Comparison of ENCODE assay signal across 9 cellular contexts in the genomic region with DNA sequence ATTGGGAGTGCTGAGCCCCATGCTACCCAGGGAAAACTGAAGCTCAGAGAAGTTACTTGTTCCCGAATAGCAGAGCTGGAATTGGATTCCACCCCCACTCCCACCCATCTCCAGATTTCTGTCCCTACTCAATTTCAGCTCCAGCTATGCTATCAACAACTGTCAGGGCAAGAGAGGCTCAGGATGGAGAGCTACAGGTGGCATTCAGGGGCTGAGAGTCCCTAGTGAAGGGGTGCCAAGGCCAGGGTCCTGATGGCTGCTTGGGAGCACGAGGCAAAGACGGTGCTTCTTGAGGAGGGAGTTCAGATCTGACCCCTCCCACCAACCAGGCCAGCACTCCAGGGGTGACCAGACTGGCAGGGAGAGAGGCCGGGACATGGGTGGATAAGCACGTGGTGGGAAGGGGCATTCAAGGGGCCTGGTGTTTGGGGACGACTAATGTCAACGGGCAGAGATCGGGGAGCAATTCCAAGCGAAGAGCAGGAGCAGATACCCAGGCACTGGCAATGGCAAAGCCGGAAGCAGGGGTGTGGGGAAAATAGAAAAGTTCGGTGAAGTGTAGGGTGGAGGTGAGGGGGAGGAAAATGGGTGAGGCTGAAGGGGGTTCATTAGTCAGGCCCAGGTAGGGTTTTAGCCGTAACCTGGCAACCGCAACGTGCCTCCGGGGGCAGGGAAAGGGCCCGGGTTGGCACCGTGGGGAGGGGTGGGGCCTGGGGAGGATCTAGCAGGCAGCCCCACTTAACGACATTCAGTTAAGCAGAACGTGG. TPM values are rescaled to one million over a fixed set of nuclear protein-coding genes. Genes with fewer than 3 reads are reported as not detected.
A peak's percentile ranks its signal among the peaks of the same experiment; 100 is the strongest.
DNase-seq lines count a peak whose midpoint lies in the region; ATAC-seq, FAIRE-seq and TF ChIP-seq lines count a peak whose summit lies in the region.
"Had no signal": no experiment of that assay in that cellular context is flagged by ENCODE, and none has a peak within 500 bp of the region (broad histone marks: within the 10 kb centered on the region; RNA-seq: fewer than 3 reads in every experiment).

No MANE protein-coding gene starts in this region.

- FAIRE-seq in HepG2 (lab: Jason Lieb, UNC), result no peak
- FAIRE-seq: G401.6 had no signal

- intact Hi-C loops in HepG2 (cut with micrococcal nuclease; ENCODE audit: unreplicated experiment), result no loop called here
- intact Hi-C loops in upper lobe of right lung (cut with DNase I), result no loop called here

- H3K4me2 ChIP-seq in HepG2 (ENCODE audit: low read depth, low read length), result peak overlapping the region; percentile 87

- H3K27me3 Mint-ChIP-seq in activated naive CD4-positive, alpha-beta T cell treated with anti-CD3 and anti-CD28 coated beads, Interleukin-2, amount 10 ng/mL, durations not matched to agents 7 days and 5 days, result no peaks in the 10 kb centered on the region

- in situ Hi-C loops in HepG2 (cut with HindIII; ENCODE audit: extremely low pct_ligation_motif_present, low pct_unique_long_range_greater_than_20kb), result loop anchor here (5.0 to 25.0 kb wide), 2 partner anchors 50 to 825 kb away; partner anchors contain the start of genes CDHR2, MXD3 and RNF44

- H3K36me3 ChIP-seq in HepG2 (replicated peaks in 1 of 2; ENCODE audit: control insufficient read depth in 1 of 2, insufficient read depth in 2 of 2, low read length in 2 of 2) (no peaks in the 10 kb centered on the region), upper lobe of right lung (no peaks in the 10 kb centered on the region)

- no peak for TF ChIP-seq EP300 in HepG2 (IDR thresholded peaks at IDR 0.05; ENCODE audit: low read depth in 2 of 2, low read length in 2 of 2)
- TF ChIP-seq EP300 in HepG2 (CRISPR knock-in tag; IDR thresholded peaks at IDR 0.05; ENCODE audit: borderline replicate concordance), result no peak

- H3K9me3 ChIP-seq in HepG2 (ENCODE audit: low read length) (no peaks in the 10 kb centered on the region), upper lobe of right lung (no peaks in the 10 kb centered on the region)

- POLR2A ChIA-PET in HepG2 (lab: Yijun Ruan, JAX), result interaction anchor here (2.0 to 3.0 kb wide), 4 partner anchors 8 to 16 kb away, joined by 10 to 19 read pairs (median 14); partner anchors contain the start of gene LMAN2

- CTCF ChIA-PET in activated naive CD4-positive, alpha-beta T cell treated with anti-CD3 and anti-CD28 coated beads, Interleukin-2, amount 10 ng/mL, durations not matched to agents 7 days and 5 days (lab: Charles Lee), result interaction anchor here (0.7 to 8.1 kb wide), 9 partner anchors 8 to 52 kb away, joined by 3 to 75 read pairs (median 5); partner anchors contain the start of genes LMAN2 and SLC34A1
- CTCF ChIA-PET in HepG2 (lab: Yijun Ruan, JAX; ENCODE audit: low intra/inter-chr PET ratio, low total read pairs), result interaction anchor here (1.0 kb wide), 1 partner anchor 50 kb away, joined by 3 read pairs; the partner anchor contains the start of gene MXD3

- ATAC-seq in HepG2 (no peak), upper lobe of right lung (peak; percentile 1), HG03378 (IDR thresholded peaks at IDR 0.05; ENCODE audit: unreplicated experiment) (no peak)

- peak; percentile 70 for DNase-seq in stimulated activated CD4-positive, alpha-beta T cell treated with anti-CD3 and anti-CD28 coated beads, Interleukin-2, amount 100 ng/mL, for 4 hours (ENCODE audit: low read depth)
- DNase-seq in stimulated activated CD4-positive, alpha-beta T cell treated with anti-CD3 and anti-CD28 coated beads, Interleukin-15, amount 100 ng/mL, for 24 hours, result no peak
- no peak for DNase-seq in activated naive CD4-positive, alpha-beta T cell treated with anti-CD3 and anti-CD28 coated beads, Interleukin-2, amount 10 ng/mL, durations not matched to agents 7 days and 5 days
- DNase-seq in HepG2 (ENCODE audit: low spot score) (no peak), upper lobe of right lung (no peak), HuH-7 (ENCODE audit: low spot score) (no peak), T1000 (lab: John Stamatoyannopoulos, UW) (no peak)

- no peaks in the 10 kb centered on the region for H3K79me2 ChIP-seq in HepG2 (ENCODE audit: insufficient read depth, low read length)

- H3K4me1 Mint-ChIP-seq in activated naive CD4-positive, alpha-beta T cell treated with anti-CD3 and anti-CD28 coated beads, Interleukin-2, amount 10 ng/mL, durations not matched to agents 7 days and 5 days, result peaks cover 79% of the 10 kb centered on the region

- peaks cover 96% of the 10 kb centered on the region for H3K4me1 ChIP-seq in HepG2 (ENCODE audit: insufficient read depth, low read length)
- peaks cover 35% of the 10 kb centered on the region for H3K4me1 ChIP-seq in upper lobe of right lung

- H3K27ac ChIP-seq in HepG2 (ENCODE audit: extremely low read length, insufficient read depth, low read length) (no peak overlapping the region), upper lobe of right lung (peak overlapping the region; percentile 42)

- TF ChIP-seq CTCF in HepG2 (CRISPR knock-in tag; IDR thresholded peaks at IDR 0.05) (no peak), upper lobe of right lung (IDR thresholded peaks at IDR 0.05) (no peak)

- H3K27me3 ChIP-seq in HepG2 (ENCODE audit: control insufficient read depth in 1 of 2, insufficient read depth in 2 of 2, low read length in 2 of 2), result peaks cover 0 to 23% of the 10 kb centered on the region in 2 experiments; a peak in 4 of 5 replicates
- no peaks in the 10 kb centered on the region for H3K27me3 ChIP-seq in upper lobe of right lung

- peak overlapping the region; percentile 56 for H3K9ac ChIP-seq in HepG2 (ENCODE audit: insufficient read depth, low read depth, low read length)

- WGBS in HepG2 (ENCODE audit: low lambda C conversion rate), result 19% methylated on average over 19 of the region's 19 CpGs

- peak overlapping the region; percentile 80 for H3K4me3 Mint-ChIP-seq in activated naive CD4-positive, alpha-beta T cell treated with anti-CD3 and anti-CD28 coated beads, Interleukin-2, amount 10 ng/mL, durations not matched to agents 7 days and 5 days

- no peak overlapping the region for H2AFZ ChIP-seq in HepG2 (ENCODE audit: low read length)

- H4K20me1 ChIP-seq in HepG2 (ENCODE audit: insufficient read depth, low read length), result no peaks in the 10 kb centered on the region

- no peak for TF ChIP-seq POLR2A in HepG2 (IDR thresholded peaks at IDR 0.05; ENCODE audit: insufficient read depth in 1 of 2, low read depth in 2 of 2, low read length in 2 of 2)

- no peaks in the 10 kb centered on the region for H3K9me3 Mint-ChIP-seq in activated naive CD4-positive, alpha-beta T cell treated with anti-CD3 and anti-CD28 coated beads, Interleukin-2, amount 10 ng/mL, durations not matched to agents 7 days and 5 days

- peak overlapping the region; percentile 83 for H3K27ac Mint-ChIP-seq in activated naive CD4-positive, alpha-beta T cell treated with anti-CD3 and anti-CD28 coated beads, Interleukin-2, amount 10 ng/mL, durations not matched to agents 7 days and 5 days

- peaks cover 48% of the 10 kb centered on the region for H3K36me3 Mint-ChIP-seq in activated naive CD4-positive, alpha-beta T cell treated with anti-CD3 and anti-CD28 coated beads, Interleukin-2, amount 10 ng/mL, durations not matched to agents 7 days and 5 days

- no peak for TF ChIP-seq RAD21 in HepG2 (CRISPR knock-in tag; IDR thresholded peaks at IDR 0.05)

- H3K4me3 ChIP-seq in HepG2 (replicated peaks in 1 of 3; ENCODE audit: insufficient read depth in 1 of 3, low read depth in 2 of 3, low read length in 3 of 3) (peak overlapping the region; percentile 57 to 81 (median 60); a peak in 5 of 6 replicates), upper lobe of right lung (peak overlapping the region; percentile 51)

- BruUV-seq in HepG2 (replicated peaks; lab: Mats Ljungman, UMichigan), result no TSS peak

RNA-seq across cellular contexts. Expression of gene RGS14, which starts 4.6 kb away (rescaled TPM):
- total RNA-seq in HepG2 (2016; rRNA removed; fragmentation: Illumina TruSeq; extraction: Trizol), result 10.7 and 11.1 TPM in 2 replicates
- total RNA-seq in HepG2 (2016; cell fraction: cytosol; rRNA removed; fragmentation: Illumina TruSeq; extraction: Trizol; ENCODE audit: low read depth), result 15.3 and 15.8 TPM in 2 replicates
- 7.2 and 12.8 TPM in 2 replicates for total RNA-seq in HepG2 (2016; cell fraction: insoluble cytoplasmic fraction; rRNA removed; fragmentation: Illumina TruSeq; extraction: Trizol)
- total RNA-seq in HepG2 (2016; cell fraction: membrane; rRNA removed; fragmentation: Illumina TruSeq; extraction: Trizol), result 15.5 and 16.6 TPM in 2 replicates
- total RNA-seq in HepG2 (2016; cell fraction: nucleus; rRNA removed; fragmentation: Illumina TruSeq; extraction: Trizol), result 7.6 and 9.6 TPM in 2 replicates
- 17.2 and 27.9 TPM in 2 replicates for polyA plus RNA-seq in HepG2 (2011; rRNA removed)
- 20.3 and 35.1 TPM in 2 replicates for polyA plus RNA-seq in HepG2 (2011; cell fraction: cytosol; rRNA removed)
- polyA plus RNA-seq in HepG2 (2011; cell fraction: nucleus; rRNA removed), result 48.0 and 49.7 TPM in 2 replicates
- polyA plus RNA-seq in HepG2 (2012), result 9.3 and 16.2 TPM in 2 replicates
- polyA plus RNA-seq in HepG2 (2016; cell fraction: cytosol; fragmentation: Illumina TruSeq; extraction: Trizol; ENCODE audit: low read depth), result 11.0 and 13.5 TPM in 2 replicates
- 14.8 and 16.5 TPM in 2 replicates for polyA plus RNA-seq in HepG2 (2016; cell fraction: insoluble cytoplasmic fraction; fragmentation: Illumina TruSeq; extraction: Trizol; ENCODE audit: low read depth)
- polyA plus RNA-seq in HepG2 (2016; cell fraction: membrane; fragmentation: Illumina TruSeq; extraction: Trizol; ENCODE audit: low read depth), result 11.0 and 11.4 TPM in 2 replicates
- 19.6 TPM in 2 replicates for polyA plus RNA-seq in HepG2 (2016; cell fraction: nucleus; fragmentation: Illumina TruSeq; extraction: Trizol; ENCODE audit: insufficient read depth, low read depth)
- polyA minus RNA-seq in HepG2 (2011; rRNA and poly(A)+ RNA removed; ENCODE audit: low replicate concordance), result 0.82 and 20.7 TPM in 2 replicates
- 7.2 and 9.7 TPM in 2 replicates for polyA minus RNA-seq in HepG2 (2011; cell fraction: cytosol; rRNA and poly(A)+ RNA removed)
- polyA minus RNA-seq in HepG2 (2011; cell fraction: nucleus; rRNA and poly(A)+ RNA removed), result 10.6 and 12.8 TPM in 2 replicates
- 17.5 TPM for total RNA-seq in upper lobe of right lung

RNA-seq across cellular contexts. Expression of gene LMAN2, which starts 10.8 kb away (rescaled TPM):
- total RNA-seq in HepG2 (2016; rRNA removed; fragmentation: Illumina TruSeq; extraction: Trizol), result 94.5 and 191 TPM in 2 replicates
- 72.5 and 74.4 TPM in 2 replicates for total RNA-seq in HepG2 (2016; cell fraction: cytosol; rRNA removed; fragmentation: Illumina TruSeq; extraction: Trizol; ENCODE audit: low read depth)
- total RNA-seq in HepG2 (2016; cell fraction: insoluble cytoplasmic fraction; rRNA removed; fragmentation: Illumina TruSeq; extraction: Trizol), result 86.8 and 210 TPM in 2 replicates
- total RNA-seq in HepG2 (2016; cell fraction: membrane; rRNA removed; fragmentation: Illumina TruSeq; extraction: Trizol), result 109 and 128 TPM in 2 replicates
- total RNA-seq in HepG2 (2016; cell fraction: nucleus; rRNA removed; fragmentation: Illumina TruSeq; extraction: Trizol), result 152 and 179 TPM in 2 replicates
- polyA plus RNA-seq in HepG2 (2011; rRNA removed), result 193 and 197 TPM in 2 replicates
- 220 and 352 TPM in 2 replicates for polyA plus RNA-seq in HepG2 (2011; cell fraction: cytosol; rRNA removed)
- 256 and 281 TPM in 2 replicates for polyA plus RNA-seq in HepG2 (2011; cell fraction: nucleus; rRNA removed)
- 71.8 and 108 TPM in 2 replicates for polyA plus RNA-seq in HepG2 (2012)
- 82.2 and 93.0 TPM in 2 replicates for polyA plus RNA-seq in HepG2 (2016; cell fraction: cytosol; fragmentation: Illumina TruSeq; extraction: Trizol; ENCODE audit: low read depth)
- polyA plus RNA-seq in HepG2 (2016; cell fraction: insoluble cytoplasmic fraction; fragmentation: Illumina TruSeq; extraction: Trizol; ENCODE audit: low read depth), result 90.8 and 112 TPM in 2 replicates
- 103 and 135 TPM in 2 replicates for polyA plus RNA-seq in HepG2 (2016; cell fraction: membrane; fragmentation: Illumina TruSeq; extraction: Trizol; ENCODE audit: low read depth)
- polyA plus RNA-seq in HepG2 (2016; cell fraction: nucleus; fragmentation: Illumina TruSeq; extraction: Trizol; ENCODE audit: insufficient read depth, low read depth), result 241 and 283 TPM in 2 replicates
- 353 and 575 TPM in 2 replicates for polyA minus RNA-seq in HepG2 (2011; rRNA and poly(A)+ RNA removed; ENCODE audit: low replicate concordance)
- polyA minus RNA-seq in HepG2 (2011; cell fraction: cytosol; rRNA and poly(A)+ RNA removed), result 147 and 182 TPM in 2 replicates
- 87.0 and 96.2 TPM in 2 replicates for polyA minus RNA-seq in HepG2 (2011; cell fraction: nucleus; rRNA and poly(A)+ RNA removed)
- 117 TPM for total RNA-seq in upper lobe of right lung

RNA-seq across cellular contexts. Expression of gene SLC34A1, which starts 21.9 kb away (rescaled TPM):
- total RNA-seq in HepG2 (2016; rRNA removed; fragmentation: Illumina TruSeq; extraction: Trizol) (0.20 TPM in 1 of 2 replicates, not detected in the other), upper lobe of right lung (not detected)
- total RNA-seq in HepG2 (2016; cell fraction: cytosol; rRNA removed; fragmentation: Illumina TruSeq; extraction: Trizol; ENCODE audit: low read depth), result not detected in 2 replicates
- total RNA-seq in HepG2 (2016; cell fraction: insoluble cytoplasmic fraction; rRNA removed; fragmentation: Illumina TruSeq; extraction: Trizol), result not detected in 2 replicates
- total RNA-seq in HepG2 (2016; cell fraction: membrane; rRNA removed; fragmentation: Illumina TruSeq; extraction: Trizol), result not detected in 2 replicates
- not detected in 2 replicates for total RNA-seq in HepG2 (2016; cell fraction: nucleus; rRNA removed; fragmentation: Illumina TruSeq; extraction: Trizol)
- polyA plus RNA-seq in HepG2 (2011; rRNA removed), result 0.03 TPM in 2 replicates
- 0.03 TPM in 1 of 2 replicates, not detected in the other for polyA plus RNA-seq in HepG2 (2011; cell fraction: cytosol; rRNA removed)
- polyA plus RNA-seq in HepG2 (2011; cell fraction: nucleus; rRNA removed), result 0.21 and 0.24 TPM in 2 replicates
- not detected in 2 replicates for polyA plus RNA-seq in HepG2 (2012)
- not detected in 2 replicates for polyA plus RNA-seq in HepG2 (2016; cell fraction: cytosol; fragmentation: Illumina TruSeq; extraction: Trizol; ENCODE audit: low read depth)
- polyA plus RNA-seq in HepG2 (2016; cell fraction: insoluble cytoplasmic fraction; fragmentation: Illumina TruSeq; extraction: Trizol; ENCODE audit: low read depth), result not detected in 2 replicates
- polyA plus RNA-seq in HepG2 (2016; cell fraction: membrane; fragmentation: Illumina TruSeq; extraction: Trizol; ENCODE audit: low read depth), result not detected in 2 replicates
- not detected in 2 replicates for polyA plus RNA-seq in HepG2 (2016; cell fraction: nucleus; fragmentation: Illumina TruSeq; extraction: Trizol; ENCODE audit: insufficient read depth, low read depth)
- polyA minus RNA-seq in HepG2 (2011; rRNA and poly(A)+ RNA removed; ENCODE audit: low replicate concordance), result not detected in 2 replicates
- 1.4 TPM in 1 of 2 replicates, not detected in the other for polyA minus RNA-seq in HepG2 (2011; cell fraction: cytosol; rRNA and poly(A)+ RNA removed)
- polyA minus RNA-seq in HepG2 (2011; cell fraction: nucleus; rRNA and poly(A)+ RNA removed), result not detected in 2 replicates

RNA-seq across cellular contexts. Expression of gene PFN3, which starts 38.2 kb away (rescaled TPM):
- total RNA-seq in HepG2 (2016; rRNA removed; fragmentation: Illumina TruSeq; extraction: Trizol) (not detected in 2 replicates), upper lobe of right lung (not detected)
- total RNA-seq in HepG2 (2016; cell fraction: cytosol; rRNA removed; fragmentation: Illumina TruSeq; extraction: Trizol; ENCODE audit: low read depth), result not detected in 2 replicates
- total RNA-seq in HepG2 (2016; cell fraction: insoluble cytoplasmic fraction; rRNA removed; fragmentation: Illumina TruSeq; extraction: Trizol), result not detected in 2 replicates
- not detected in 2 replicates for total RNA-seq in HepG2 (2016; cell fraction: membrane; rRNA removed; fragmentation: Illumina TruSeq; extraction: Trizol)
- not detected in 2 replicates for total RNA-seq in HepG2 (2016; cell fraction: nucleus; rRNA removed; fragmentation: Illumina TruSeq; extraction: Trizol)
- not detected in 2 replicates for polyA plus RNA-seq in HepG2 (2011; rRNA removed)
- not detected in 2 replicates for polyA plus RNA-seq in HepG2 (2011; cell fraction: cytosol; rRNA removed)
- polyA plus RNA-seq in HepG2 (2011; cell fraction: nucleus; rRNA removed), result not detected in 2 replicates
- not detected in 2 replicates for polyA plus RNA-seq in HepG2 (2012)
- not detected in 2 replicates for polyA plus RNA-seq in HepG2 (2016; cell fraction: cytosol; fragmentation: Illumina TruSeq; extraction: Trizol; ENCODE audit: low read depth)
- polyA plus RNA-seq in HepG2 (2016; cell fraction: insoluble cytoplasmic fraction; fragmentation: Illumina TruSeq; extraction: Trizol; ENCODE audit: low read depth), result not detected in 2 replicates
- polyA plus RNA-seq in HepG2 (2016; cell fraction: membrane; fragmentation: Illumina TruSeq; extraction: Trizol; ENCODE audit: low read depth), result not detected in 2 replicates
- polyA plus RNA-seq in HepG2 (2016; cell fraction: nucleus; fragmentation: Illumina TruSeq; extraction: Trizol; ENCODE audit: insufficient read depth, low read depth), result not detected in 2 replicates
- not detected in 2 replicates for polyA minus RNA-seq in HepG2 (2011; rRNA and poly(A)+ RNA removed; ENCODE audit: low replicate concordance)
- polyA minus RNA-seq in HepG2 (2011; cell fraction: cytosol; rRNA and poly(A)+ RNA removed), result not detected in 2 replicates
- polyA minus RNA-seq in HepG2 (2011; cell fraction: nucleus; rRNA and poly(A)+ RNA removed), result not detected in 2 replicates

RNA-seq across cellular contexts. Expression of gene F12, which starts 47.1 kb away (rescaled TPM):
- 1.3 and 3.0 TPM in 2 replicates for total RNA-seq in HepG2 (2016; rRNA removed; fragmentation: Illumina TruSeq; extraction: Trizol)
- total RNA-seq in HepG2 (2016; cell fraction: cytosol; rRNA removed; fragmentation: Illumina TruSeq; extraction: Trizol; ENCODE audit: low read depth), result 1.9 and 3.1 TPM in 2 replicates
- 1.4 and 3.6 TPM in 2 replicates for total RNA-seq in HepG2 (2016; cell fraction: insoluble cytoplasmic fraction; rRNA removed; fragmentation: Illumina TruSeq; extraction: Trizol)
- 2.4 and 3.3 TPM in 2 replicates for total RNA-seq in HepG2 (2016; cell fraction: membrane; rRNA removed; fragmentation: Illumina TruSeq; extraction: Trizol)
- total RNA-seq in HepG2 (2016; cell fraction: nucleus; rRNA removed; fragmentation: Illumina TruSeq; extraction: Trizol), result 2.3 and 3.0 TPM in 2 replicates
- polyA plus RNA-seq in HepG2 (2011; rRNA removed), result 2.5 and 3.1 TPM in 2 replicates
- polyA plus RNA-seq in HepG2 (2011; cell fraction: cytosol; rRNA removed), result 1.5 and 3.0 TPM in 2 replicates
- 27.2 and 32.3 TPM in 2 replicates for polyA plus RNA-seq in HepG2 (2011; cell fraction: nucleus; rRNA removed)
- polyA plus RNA-seq in HepG2 (2012), result 3.6 and 10.3 TPM in 2 replicates
- 3.7 and 5.9 TPM in 2 replicates for polyA plus RNA-seq in HepG2 (2016; cell fraction: cytosol; fragmentation: Illumina TruSeq; extraction: Trizol; ENCODE audit: low read depth)
- 1.6 and 2.3 TPM in 2 replicates for polyA plus RNA-seq in HepG2 (2016; cell fraction: insoluble cytoplasmic fraction; fragmentation: Illumina TruSeq; extraction: Trizol; ENCODE audit: low read depth)
- polyA plus RNA-seq in HepG2 (2016; cell fraction: membrane; fragmentation: Illumina TruSeq; extraction: Trizol; ENCODE audit: low read depth), result 3.4 and 5.0 TPM in 2 replicates
- polyA plus RNA-seq in HepG2 (2016; cell fraction: nucleus; fragmentation: Illumina TruSeq; extraction: Trizol; ENCODE audit: insufficient read depth, low read depth), result 6.6 and 9.9 TPM in 2 replicates
- polyA minus RNA-seq in HepG2 (2011; rRNA and poly(A)+ RNA removed; ENCODE audit: low replicate concordance), result 2.5 and 2.6 TPM in 2 replicates
- 0.30 and 1.2 TPM in 2 replicates for polyA minus RNA-seq in HepG2 (2011; cell fraction: cytosol; rRNA and poly(A)+ RNA removed)
- polyA minus RNA-seq in HepG2 (2011; cell fraction: nucleus; rRNA and poly(A)+ RNA removed), result 1.0 and 1.7 TPM in 2 replicates
- 0.69 TPM for total RNA-seq in upper lobe of right lung
